Comparison of ENCODE assay signal across 1 cellular context in the genomic region with DNA sequence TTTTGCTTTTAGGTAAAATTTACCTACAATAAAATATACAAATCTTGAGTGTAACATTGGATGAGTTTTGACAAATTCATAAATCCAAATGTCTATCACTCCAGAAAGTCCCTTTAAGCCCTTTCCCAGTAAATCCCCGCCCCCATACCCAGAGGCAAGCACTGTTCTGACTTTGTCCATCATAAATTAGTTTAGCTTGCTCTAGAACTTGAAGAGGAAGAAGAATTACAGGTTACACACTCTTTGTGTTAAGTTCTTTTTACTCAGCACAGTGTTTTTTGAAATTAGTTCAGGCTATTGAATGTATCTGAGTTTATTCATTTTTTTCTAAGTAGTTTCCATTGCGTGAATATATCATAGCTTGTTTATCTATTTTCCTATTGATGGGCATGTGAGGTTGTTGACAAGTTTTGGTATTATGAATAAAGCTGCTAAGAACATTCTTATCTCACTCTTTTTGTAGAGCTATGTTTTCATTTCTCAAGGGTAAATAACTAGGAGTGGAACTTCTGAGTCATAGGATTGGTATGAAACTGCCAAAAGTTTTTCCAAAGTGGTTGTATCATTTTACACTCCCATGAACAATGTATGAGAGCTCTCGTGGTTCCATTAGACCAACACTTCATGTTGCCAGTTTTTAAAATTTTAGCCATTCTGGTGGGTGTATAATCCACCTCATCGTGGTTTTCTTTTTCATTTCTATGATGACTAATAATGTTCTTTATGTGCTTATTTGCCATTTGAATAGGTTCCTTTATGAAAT.
TF ChIP-seq lines count a peak whose summit lies in the region.

No MANE protein-coding gene starts in this region.

TF ChIP-seq in K562, 482 proteins besides CTCF, POLR2A, EP300 and RAD21 (continued from another document and continues in another):
- TF ChIP-seq FOXJ2 (tag; IDR thresholded peaks at IDR 0.05) (peak; percentile 97), ZNF507 (tag; conservative IDR thresholded peaks at IDR 0.05) (no peak), SOX6 (IDR thresholded peaks at IDR 0.05) (peak; percentile 19; the same call in 1 of the 2 replicates), RBM39 (optimal IDR thresholded peaks at IDR 0.05; ENCODE audit: low read depth, low read length) (no peak), MTF1 (CRISPR knock-in tag; IDR thresholded peaks at IDR 0.05; ENCODE audit: borderline replicate concordance) (no peak), FOXA1 (IDR thresholded peaks at IDR 0.05; ENCODE audit: borderline replicate concordance) (no peak), IRF2 (CRISPR knock-in tag; IDR thresholded peaks at IDR 0.05) (no peak), GATAD2A (IDR thresholded peaks at IDR 0.05) (no peak), XRCC3 (IDR thresholded peaks at IDR 0.05) (no peak), HLTF (IDR thresholded peaks at IDR 0.05) (no peak), ETV5 (CRISPR knock-in tag; IDR thresholded peaks at IDR 0.05; ENCODE audit: low read depth) (no peak), FOSL1 (tag; conservative IDR thresholded peaks at IDR 0.05) (peak; percentile 98), ZC3H8 (IDR thresholded peaks at IDR 0.05) (no peak), ZNF23 (CRISPR knock-in tag; IDR thresholded peaks at IDR 0.05) (no peak), ZNF561 (CRISPR knock-in tag; conservative IDR thresholded peaks at IDR 0.05) (no peak), NONO (IDR thresholded peaks at IDR 0.05; ENCODE audit: low read depth in 2 of 2, low read length in 1 of 2) (no peak), ZNF41 (CRISPR knock-in tag; conservative IDR thresholded peaks at IDR 0.05) (no peak), SMARCB1 (IDR thresholded peaks at IDR 0.05; ENCODE audit: insufficient read length, low read depth) (no peak), SMARCE1 (IDR thresholded peaks at IDR 0.05) (peak; percentile 81; the same call in 1 of the 2 replicates), PYGO2 (tag; IDR thresholded peaks at IDR 0.05) (no peak), YY1 (IDR thresholded peaks at IDR 0.05; ENCODE audit: borderline replicate concordance in 1 of 3, control insufficient read depth in 1 of 3, extremely low read depth in 1 of 3, insufficient read depth in 3 of 3, insufficient read length in 1 of 3, insufficient replicate concordance in 2 of 3, low read depth in 1 of 3, low read length in 2 of 3) (no peak), JUNB (CRISPR knock-in tag; conservative IDR thresholded peaks at IDR 0.05) (0 out of 2 replicates have a peak, but pooled peaks have one; percentile 58), JUND (IDR thresholded peaks at IDR 0.05; ENCODE audit: borderline replicate concordance, low read depth, low read length) (peak; percentile 81; the same call in 1 of the 2 replicates), JUND (tag; IDR thresholded peaks at IDR 0.05; ENCODE audit: borderline replicate concordance, low read depth, low read length) (peak; percentile 98), OTX1 (CRISPR knock-in tag; IDR thresholded peaks at IDR 0.05) (no peak), SMAD2 (IDR thresholded peaks at IDR 0.05; ENCODE audit: low read depth, low read length) (no peak), ZNF707 (CRISPR knock-in tag; conservative IDR thresholded peaks at IDR 0.05) (no peak), POU5F1 (IDR thresholded peaks at IDR 0.05; ENCODE audit: borderline replicate concordance, low read depth, low read length, partially characterized antibody) (no peak), ZNF12 (CRISPR knock-in tag; IDR thresholded peaks at IDR 0.05) (no peak), KLF1 (tag; IDR thresholded peaks at IDR 0.05) (no peak)
- TF ChIP-seq, protein P1, sequence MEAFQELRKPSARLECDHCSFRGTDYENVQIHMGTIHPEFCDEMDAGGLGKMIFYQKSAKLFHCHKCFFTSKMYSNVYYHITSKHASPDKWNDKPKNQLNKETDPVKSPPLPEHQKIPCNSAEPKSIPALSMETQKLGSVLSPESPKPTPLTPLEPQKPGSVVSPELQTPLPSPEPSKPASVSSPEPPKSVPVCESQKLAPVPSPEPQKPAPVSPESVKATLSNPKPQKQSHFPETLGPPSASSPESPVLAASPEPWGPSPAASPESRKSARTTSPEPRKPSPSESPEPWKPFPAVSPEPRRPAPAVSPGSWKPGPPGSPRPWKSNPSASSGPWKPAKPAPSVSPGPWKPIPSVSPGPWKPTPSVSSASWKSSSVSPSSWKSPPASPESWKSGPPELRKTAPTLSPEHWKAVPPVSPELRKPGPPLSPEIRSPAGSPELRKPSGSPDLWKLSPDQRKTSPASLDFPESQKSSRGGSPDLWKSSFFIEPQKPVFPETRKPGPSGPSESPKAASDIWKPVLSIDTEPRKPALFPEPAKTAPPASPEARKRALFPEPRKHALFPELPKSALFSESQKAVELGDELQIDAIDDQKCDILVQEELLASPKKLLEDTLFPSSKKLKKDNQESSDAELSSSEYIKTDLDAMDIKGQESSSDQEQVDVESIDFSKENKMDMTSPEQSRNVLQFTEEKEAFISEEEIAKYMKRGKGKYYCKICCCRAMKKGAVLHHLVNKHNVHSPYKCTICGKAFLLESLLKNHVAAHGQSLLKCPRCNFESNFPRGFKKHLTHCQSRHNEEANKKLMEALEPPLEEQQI (IDR thresholded peaks at IDR 0.05): no peak
- TF ChIP-seq, protein P2, sequence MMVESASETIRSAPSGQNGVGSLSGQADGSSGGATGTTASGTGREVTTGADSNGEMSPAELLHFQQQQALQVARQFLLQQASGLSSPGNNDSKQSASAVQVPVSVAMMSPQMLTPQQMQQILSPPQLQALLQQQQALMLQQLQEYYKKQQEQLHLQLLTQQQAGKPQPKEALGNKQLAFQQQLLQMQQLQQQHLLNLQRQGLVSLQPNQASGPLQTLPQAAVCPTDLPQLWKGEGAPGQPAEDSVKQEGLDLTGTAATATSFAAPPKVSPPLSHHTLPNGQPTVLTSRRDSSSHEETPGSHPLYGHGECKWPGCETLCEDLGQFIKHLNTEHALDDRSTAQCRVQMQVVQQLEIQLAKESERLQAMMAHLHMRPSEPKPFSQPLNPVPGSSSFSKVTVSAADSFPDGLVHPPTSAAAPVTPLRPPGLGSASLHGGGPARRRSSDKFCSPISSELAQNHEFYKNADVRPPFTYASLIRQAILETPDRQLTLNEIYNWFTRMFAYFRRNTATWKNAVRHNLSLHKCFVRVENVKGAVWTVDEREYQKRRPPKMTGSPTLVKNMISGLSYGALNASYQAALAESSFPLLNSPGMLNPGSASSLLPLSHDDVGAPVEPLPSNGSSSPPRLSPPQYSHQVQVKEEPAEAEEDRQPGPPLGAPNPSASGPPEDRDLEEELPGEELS (CRISPR knock-in tag; IDR thresholded peaks at IDR 0.05; ENCODE audit: borderline replicate concordance): no peak
- TF ChIP-seq, protein P3, sequence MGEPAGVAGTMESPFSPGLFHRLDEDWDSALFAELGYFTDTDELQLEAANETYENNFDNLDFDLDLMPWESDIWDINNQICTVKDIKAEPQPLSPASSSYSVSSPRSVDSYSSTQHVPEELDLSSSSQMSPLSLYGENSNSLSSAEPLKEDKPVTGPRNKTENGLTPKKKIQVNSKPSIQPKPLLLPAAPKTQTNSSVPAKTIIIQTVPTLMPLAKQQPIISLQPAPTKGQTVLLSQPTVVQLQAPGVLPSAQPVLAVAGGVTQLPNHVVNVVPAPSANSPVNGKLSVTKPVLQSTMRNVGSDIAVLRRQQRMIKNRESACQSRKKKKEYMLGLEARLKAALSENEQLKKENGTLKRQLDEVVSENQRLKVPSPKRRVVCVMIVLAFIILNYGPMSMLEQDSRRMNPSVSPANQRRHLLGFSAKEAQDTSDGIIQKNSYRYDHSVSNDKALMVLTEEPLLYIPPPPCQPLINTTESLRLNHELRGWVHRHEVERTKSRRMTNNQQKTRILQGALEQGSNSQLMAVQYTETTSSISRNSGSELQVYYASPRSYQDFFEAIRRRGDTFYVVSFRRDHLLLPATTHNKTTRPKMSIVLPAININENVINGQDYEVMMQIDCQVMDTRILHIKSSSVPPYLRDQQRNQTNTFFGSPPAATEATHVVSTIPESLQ (CRISPR knock-in tag; IDR thresholded peaks at IDR 0.05): no peak
- TF ChIP-seq, protein P4, sequence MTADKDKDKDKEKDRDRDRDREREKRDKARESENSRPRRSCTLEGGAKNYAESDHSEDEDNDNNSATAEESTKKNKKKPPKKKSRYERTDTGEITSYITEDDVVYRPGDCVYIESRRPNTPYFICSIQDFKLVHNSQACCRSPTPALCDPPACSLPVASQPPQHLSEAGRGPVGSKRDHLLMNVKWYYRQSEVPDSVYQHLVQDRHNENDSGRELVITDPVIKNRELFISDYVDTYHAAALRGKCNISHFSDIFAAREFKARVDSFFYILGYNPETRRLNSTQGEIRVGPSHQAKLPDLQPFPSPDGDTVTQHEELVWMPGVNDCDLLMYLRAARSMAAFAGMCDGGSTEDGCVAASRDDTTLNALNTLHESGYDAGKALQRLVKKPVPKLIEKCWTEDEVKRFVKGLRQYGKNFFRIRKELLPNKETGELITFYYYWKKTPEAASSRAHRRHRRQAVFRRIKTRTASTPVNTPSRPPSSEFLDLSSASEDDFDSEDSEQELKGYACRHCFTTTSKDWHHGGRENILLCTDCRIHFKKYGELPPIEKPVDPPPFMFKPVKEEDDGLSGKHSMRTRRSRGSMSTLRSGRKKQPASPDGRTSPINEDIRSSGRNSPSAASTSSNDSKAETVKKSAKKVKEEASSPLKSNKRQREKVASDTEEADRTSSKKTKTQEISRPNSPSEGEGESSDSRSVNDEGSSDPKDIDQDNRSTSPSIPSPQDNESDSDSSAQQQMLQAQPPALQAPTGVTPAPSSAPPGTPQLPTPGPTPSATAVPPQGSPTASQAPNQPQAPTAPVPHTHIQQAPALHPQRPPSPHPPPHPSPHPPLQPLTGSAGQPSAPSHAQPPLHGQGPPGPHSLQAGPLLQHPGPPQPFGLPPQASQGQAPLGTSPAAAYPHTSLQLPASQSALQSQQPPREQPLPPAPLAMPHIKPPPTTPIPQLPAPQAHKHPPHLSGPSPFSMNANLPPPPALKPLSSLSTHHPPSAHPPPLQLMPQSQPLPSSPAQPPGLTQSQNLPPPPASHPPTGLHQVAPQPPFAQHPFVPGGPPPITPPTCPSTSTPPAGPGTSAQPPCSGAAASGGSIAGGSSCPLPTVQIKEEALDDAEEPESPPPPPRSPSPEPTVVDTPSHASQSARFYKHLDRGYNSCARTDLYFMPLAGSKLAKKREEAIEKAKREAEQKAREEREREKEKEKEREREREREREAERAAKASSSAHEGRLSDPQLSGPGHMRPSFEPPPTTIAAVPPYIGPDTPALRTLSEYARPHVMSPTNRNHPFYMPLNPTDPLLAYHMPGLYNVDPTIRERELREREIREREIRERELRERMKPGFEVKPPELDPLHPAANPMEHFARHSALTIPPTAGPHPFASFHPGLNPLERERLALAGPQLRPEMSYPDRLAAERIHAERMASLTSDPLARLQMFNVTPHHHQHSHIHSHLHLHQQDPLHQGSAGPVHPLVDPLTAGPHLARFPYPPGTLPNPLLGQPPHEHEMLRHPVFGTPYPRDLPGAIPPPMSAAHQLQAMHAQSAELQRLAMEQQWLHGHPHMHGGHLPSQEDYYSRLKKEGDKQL (CRISPR knock-in tag; IDR thresholded peaks at IDR 0.05; ENCODE audit: borderline replicate concordance): no peak
- TF ChIP-seq, protein P5, sequence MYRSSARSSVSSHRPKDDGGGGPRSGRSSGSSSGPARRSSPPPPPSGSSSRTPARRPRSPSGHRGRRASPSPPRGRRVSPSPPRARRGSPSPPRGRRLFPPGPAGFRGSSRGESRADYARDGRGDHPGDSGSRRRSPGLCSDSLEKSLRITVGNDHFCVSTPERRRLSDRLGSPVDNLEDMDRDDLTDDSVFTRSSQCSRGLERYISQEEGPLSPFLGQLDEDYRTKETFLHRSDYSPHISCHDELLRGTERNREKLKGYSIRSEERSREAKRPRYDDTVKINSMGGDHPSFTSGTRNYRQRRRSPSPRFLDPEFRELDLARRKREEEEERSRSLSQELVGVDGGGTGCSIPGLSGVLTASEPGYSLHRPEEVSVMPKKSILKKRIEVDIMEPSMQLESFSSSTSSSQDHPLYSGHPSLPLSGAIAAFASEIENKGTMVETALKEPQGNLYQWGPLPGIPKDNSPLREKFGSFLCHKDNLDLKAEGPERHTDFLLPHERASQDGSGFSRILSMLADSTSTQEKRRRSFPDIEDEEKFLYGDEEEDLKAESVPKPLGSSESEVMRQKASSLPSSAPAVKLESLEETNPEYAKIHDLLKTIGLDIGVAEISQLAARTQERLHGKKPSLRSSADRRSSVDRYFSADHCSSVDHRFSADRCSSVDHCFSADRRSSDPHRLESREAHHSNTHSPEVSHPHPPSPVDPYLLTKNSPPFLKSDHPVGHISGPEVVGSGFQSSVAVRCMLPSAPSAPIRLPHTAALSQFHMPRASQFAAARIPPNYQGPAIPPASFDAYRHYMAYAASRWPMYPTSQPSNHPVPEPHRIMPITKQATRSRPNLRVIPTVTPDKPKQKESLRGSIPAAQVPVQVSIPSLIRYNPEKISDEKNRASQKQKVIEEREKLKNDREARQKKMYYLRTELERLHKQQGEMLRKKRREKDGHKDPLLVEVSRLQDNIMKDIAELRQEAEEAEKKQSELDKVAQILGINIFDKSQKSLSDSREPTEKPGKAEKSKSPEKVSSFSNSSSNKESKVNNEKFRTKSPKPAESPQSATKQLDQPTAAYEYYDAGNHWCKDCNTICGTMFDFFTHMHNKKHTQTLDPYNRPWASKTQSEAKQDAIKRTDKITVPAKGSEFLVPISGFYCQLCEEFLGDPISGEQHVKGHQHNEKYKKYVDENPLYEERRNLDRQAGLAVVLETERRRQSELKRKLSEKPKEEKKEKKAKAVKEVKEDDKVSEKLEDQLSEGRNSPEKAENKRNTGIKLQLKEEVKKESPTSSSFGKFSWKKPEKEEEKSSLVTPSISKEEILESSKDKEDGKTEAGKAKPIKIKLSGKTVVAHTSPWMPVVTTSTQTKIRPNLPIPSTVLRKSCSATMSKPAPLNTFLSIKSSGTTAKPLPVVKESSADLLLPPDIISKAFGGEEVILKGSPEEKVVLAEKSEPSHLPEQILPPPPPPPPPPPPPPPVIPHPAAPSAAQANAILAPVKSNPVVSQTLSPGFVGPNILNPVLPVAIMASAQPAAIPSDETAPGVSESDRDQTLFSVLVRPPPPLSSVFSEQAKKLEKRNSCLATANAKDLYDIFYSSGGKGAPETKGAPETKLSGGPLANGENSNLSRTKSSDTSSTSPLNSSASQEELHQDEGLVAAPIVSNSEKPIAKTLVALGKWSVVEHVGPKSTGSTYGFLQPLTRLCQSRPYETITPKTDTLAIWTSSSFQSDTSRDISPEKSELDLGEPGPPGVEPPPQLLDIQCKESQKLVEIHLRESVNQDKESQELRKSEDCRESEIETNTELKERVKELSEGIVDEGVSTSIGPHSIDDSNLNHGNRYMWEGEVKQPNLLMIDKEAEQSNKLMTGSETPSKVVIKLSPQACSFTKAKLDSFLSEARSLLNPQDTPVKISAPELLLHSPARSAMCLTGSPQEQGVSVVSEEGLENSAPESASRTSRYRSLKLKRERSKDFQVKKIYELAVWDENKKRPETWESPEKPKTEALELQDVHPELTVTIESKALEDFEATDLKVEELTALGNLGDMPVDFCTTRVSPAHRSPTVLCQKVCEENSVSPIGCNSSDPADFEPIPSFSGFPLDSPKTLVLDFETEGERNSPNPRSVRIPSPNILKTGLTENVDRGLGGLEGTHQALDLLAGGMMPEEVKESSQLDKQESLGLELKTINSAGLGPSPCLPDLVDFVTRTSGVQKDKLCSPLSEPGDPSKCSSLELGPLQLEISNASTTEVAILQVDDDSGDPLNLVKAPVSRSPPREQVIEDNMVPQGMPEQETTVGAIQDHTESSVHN (IDR thresholded peaks at IDR 0.05; ENCODE audit: borderline replicate concordance in 1 of 2, low read depth in 1 of 2): peak in 1 of 2 experiments; percentile 27; a peak in 1 of 4 replicates
- TF ChIP-seq, protein P6, sequence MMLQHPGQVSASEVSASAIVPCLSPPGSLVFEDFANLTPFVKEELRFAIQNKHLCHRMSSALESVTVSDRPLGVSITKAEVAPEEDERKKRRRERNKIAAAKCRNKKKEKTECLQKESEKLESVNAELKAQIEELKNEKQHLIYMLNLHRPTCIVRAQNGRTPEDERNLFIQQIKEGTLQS (IDR thresholded peaks at IDR 0.05): peak; percentile 76
- TF ChIP-seq, protein P6 (CRISPR knock-in tag; conservative IDR thresholded peaks at IDR 0.05): 0 out of 2 replicates have a peak, but pooled peaks have one; percentile 26
